1 cellular context compared by ENCODE assay signal in genomic region chr16:84930298-84931106, GRCh38.
TF ChIP-seq lines count a peak whose summit lies in the region.

No MANE protein-coding gene starts in this region.

TF ChIP-seq in IMR-90, 13 proteins besides CTCF, POLR2A, EP300 and RAD21 (continued from another document):
- TF ChIP-seq USF2 (IDR thresholded peaks at IDR 0.05; ENCODE audit: low read depth, low read length) (no peak), CEBPB (IDR thresholded peaks at IDR 0.05; ENCODE audit: low read depth, low read length) (no peak), RFX5 (IDR thresholded peaks at IDR 0.05; ENCODE audit: low read depth, low read length) (no peak), SMC3 (IDR thresholded peaks at IDR 0.05; ENCODE audit: low read depth, low read length) (no peak), RCOR1 (IDR thresholded peaks at IDR 0.05; ENCODE audit: insufficient replicate concordance, low read length) (no peak), ELK1 (IDR thresholded peaks at IDR 0.05; ENCODE audit: borderline replicate concordance, low read depth, low read length) (no peak), BHLHE40 (IDR thresholded peaks at IDR 0.05; ENCODE audit: low read depth, low read length) (no peak), MXI1 (IDR thresholded peaks at IDR 0.05; ENCODE audit: borderline replicate concordance, low read depth, low read length) (no peak), NFE2L2 (IDR thresholded peaks at IDR 0.05; ENCODE audit: low read depth, low read length) (no peak), MAFK (IDR thresholded peaks at IDR 0.05; ENCODE audit: low read depth, low read length) (no peak)
